Comparison of ENCODE assay signal across 19 cellular contexts in genomic region chr5:134447815-134448520, GRCh38.
"Had no signal": no experiment of that assay in that cellular context is flagged by ENCODE, and none has a peak within 500 bp of the region (broad histone marks: within the 10 kb centered on the region; RNA-seq: fewer than 3 reads in every experiment).

No MANE protein-coding gene starts in this region.

- H3K4me3 ChIP-seq: ascending aorta, heart right ventricle, testis had no signal

- H3K4me1 ChIP-seq: ascending aorta had no signal

- H3K36me3 Mint-ChIP-seq: type B pancreatic cell had no signal

- H3K9me3 ChIP-seq: ascending aorta, heart right ventricle, SK-N-SH, testis had no signal

- H3K9me3 Mint-ChIP-seq: activated CD4-positive, alpha-beta T cell treated with anti-CD3 and anti-CD28 coated beads, Interleukin-2, amount 10 ng/mL, durations not matched to agents 24 days and 14 days; activated CD8-positive, alpha-beta T cell treated with anti-CD3 and anti-CD28 coated beads for 36 hours; activated T-cell treated with anti-CD3 and anti-CD28 coated beads, Interleukin-2, amount 50 U/mL, for 24 hours; activated T-helper 2 cell treated with anti-CD3 and anti-CD28 coated beads, Interferon-gamma antibody, Interleukin-2, Interleukin-4, amounts not matched to agents 10 μg/mL and 5 μg/mL and 100 μg/mL, durations not matched to agents 14 hours and 24 hours and 36 hours; T-helper 2 cell treated with Interferon-gamma antibody and Interleukin-4, amounts not matched to agents 5 μg/mL and 100 μg/mL, for 36 hours; type B pancreatic cell had no signal

- H3K27ac Mint-ChIP-seq: activated CD4-positive, alpha-beta T cell treated with anti-CD3 and anti-CD28 coated beads, Interleukin-2, amount 10 ng/mL, durations not matched to agents 24 days and 14 days; activated CD8-positive, alpha-beta T cell treated with anti-CD3 and anti-CD28 coated beads for 36 hours; activated T-cell treated with anti-CD3 and anti-CD28 coated beads, Interleukin-2, amount 50 U/mL, for 24 hours; activated T-helper 2 cell treated with anti-CD3 and anti-CD28 coated beads, Interferon-gamma antibody, Interleukin-2, Interleukin-4, amounts not matched to agents 10 μg/mL and 5 μg/mL and 100 μg/mL, durations not matched to agents 14 hours and 24 hours and 36 hours; progenitor cell of endocrine pancreas; T-helper 2 cell treated with Interferon-gamma antibody and Interleukin-4, amounts not matched to agents 5 μg/mL and 100 μg/mL, for 36 hours; type B pancreatic cell had no signal

- H3K27me3 Mint-ChIP-seq: activated CD4-positive, alpha-beta T cell treated with anti-CD3 and anti-CD28 coated beads, Interleukin-2, amount 10 ng/mL, durations not matched to agents 24 days and 14 days; activated CD8-positive, alpha-beta T cell treated with anti-CD3 and anti-CD28 coated beads for 36 hours; activated T-cell treated with anti-CD3 and anti-CD28 coated beads, Interleukin-2, amount 50 U/mL, for 24 hours; progenitor cell of endocrine pancreas; type B pancreatic cell had no signal

- H3K4me3 Mint-ChIP-seq: activated CD4-positive, alpha-beta T cell treated with anti-CD3 and anti-CD28 coated beads, Interleukin-2, amount 10 ng/mL, durations not matched to agents 24 days and 14 days; activated CD8-positive, alpha-beta T cell treated with anti-CD3 and anti-CD28 coated beads for 36 hours; activated T-cell treated with anti-CD3 and anti-CD28 coated beads, Interleukin-2, amount 50 U/mL, for 24 hours; T-helper 2 cell treated with Interferon-gamma antibody and Interleukin-4, amounts not matched to agents 5 μg/mL and 100 μg/mL, for 36 hours; type B pancreatic cell had no signal

- DNase-seq: activated CD4-positive, alpha-beta T cell treated with anti-CD3 and anti-CD28 coated beads, Interleukin-2, amount 10 ng/mL, durations not matched to agents 24 days and 14 days; activated CD4-positive, CD25-positive, alpha-beta regulatory T cell; activated CD8-positive, alpha-beta T cell treated with anti-CD3 and anti-CD28 coated beads for 36 hours; activated naive CD4-positive, alpha-beta T cell treated with Interleukin-2 at 50 U/mL for 16 hours; activated T-cell treated with anti-CD3 and anti-CD28 coated beads, Interleukin-2, amount 50 U/mL, for 24 hours; cerebellar nuclear complex; cortex of kidney; effector CD4-positive, alpha-beta T cell; heart right ventricle; left cardiac atrium; SK-N-SH; stimulated activated CD4-positive, alpha-beta T cell treated with anti-CD3 and anti-CD28 coated beads, Interleukin-2, amount 100 ng/mL, for 24 hours; testis had no signal

- ATAC-seq: activated CD8-positive, alpha-beta T cell treated with anti-CD3 and anti-CD28 coated beads for 36 hours; esophagus mucosa; heart right ventricle; left cardiac atrium had no signal

- H3K27ac ChIP-seq: ascending aorta, heart right ventricle, testis had no signal

- H3K36me3 ChIP-seq: ascending aorta, heart right ventricle had no signal

- H3K27me3 ChIP-seq: ascending aorta, heart right ventricle, testis had no signal
